ENCODE assay signal across 8 cellular contexts in genomic region chr3:142279965-142280590, GRCh38.
DNase-seq lines count a peak whose midpoint lies in the region; ATAC-seq lines count a peak whose summit lies in the region.

No MANE protein-coding gene starts in this region.

- ATAC-seq in GM18502 (IDR thresholded peaks at IDR 0.05; ENCODE audit: poor library complexity, unreplicated experiment) (peak; percentile 74), HG03095 (IDR thresholded peaks at IDR 0.05; ENCODE audit: unreplicated experiment) (peak; percentile 79)

- DNase-seq in AG08395 (ENCODE audit: low spot score): peak; percentile 79
- DNase-seq in NCI-H2029 treated with DMSO at 0.1 percent for 48 hours (lab: John Stamatoyannopoulos, UW): peak; percentile 81
- peak; percentile 83 for DNase-seq in SW480 (ENCODE audit: low spot score)
- peak; percentile 49 for DNase-seq in central memory CD4-positive, alpha-beta T cell
- peak; percentile 74 for DNase-seq in kidney tubule cell (ENCODE audit: low spot score)
- peak in 2 of 3 experiments; percentile 5 to 15 for DNase-seq in stimulated activated CD4-positive, alpha-beta T cell treated with anti-CD3 and anti-CD28 coated beads, TNF-alpha, amount 100 ng/mL, for 24 hours (ENCODE audit: low read depth in 3 of 3)

Comparison
In these comparisons a context has a peak if more than half of its experiments do, and no peak if none do; other contexts are left out.
1. Peak in every context shown above with its lines: DNase-seq and ATAC-seq.
2. DNase-seq: peak in every context shown above with its lines; median percentile 83 in SW480; 81 in NCI-H2029 treated with DMSO at 0.1 percent for 48 hours; 79 in AG08395; 74 in kidney tubule cell; 49 in central memory CD4-positive, alpha-beta T cell; 10 in stimulated activated CD4-positive, alpha-beta T cell treated with anti-CD3 and anti-CD28 coated beads, TNF-alpha, amount 100 ng/mL, for 24 hours.